Comparison of ENCODE assay signal across 17 cellular contexts in the genomic region with DNA sequence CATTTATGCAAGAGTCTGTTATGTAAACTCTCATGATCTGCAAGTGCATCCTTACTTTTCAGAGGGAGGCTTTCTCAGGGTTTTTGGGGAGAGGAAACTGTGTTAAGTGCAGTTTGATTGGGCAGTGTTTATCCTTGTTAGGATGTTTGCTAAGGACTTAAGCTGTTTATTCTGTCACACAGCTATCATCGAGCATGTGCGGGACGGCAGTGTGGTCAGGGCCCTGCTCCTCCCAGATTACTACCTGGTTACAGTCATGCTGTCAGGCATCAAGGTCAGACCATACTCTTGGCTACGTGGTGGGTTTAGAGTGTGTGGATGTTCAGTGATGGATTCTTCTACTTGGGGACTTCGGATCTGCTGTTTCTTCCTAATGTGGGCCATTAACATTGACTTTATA.
"Had no signal": no experiment of that assay in that cellular context is flagged by ENCODE, and none has a peak within 500 bp of the region (broad histone marks: within the 10 kb centered on the region; RNA-seq: fewer than 3 reads in every experiment).

No MANE protein-coding gene starts in this region.

- H3K9ac ChIP-seq: parathyroid adenoma had no signal

- DNase-seq: colonic mucosa; dermis blood vessel endothelial cell; esophagus squamous epithelium; foreskin keratinocyte; kidney; left cardiac atrium; left ventricle myocardium superior; mesenchymal stem cell; naive B cell; sigmoid colon; stimulated activated naive CD4-positive, alpha-beta T cell treated with Interleukin-2 at 50 U/mL for 16 hours; trophoblast cell had no signal

- H3K4me1 Mint-ChIP-seq: naive B cell, nephron had no signal

- H3K27me3 Mint-ChIP-seq: naive B cell had no signal

- H3K4me3 Mint-ChIP-seq: naive B cell, nephron had no signal

- H3K79me2 ChIP-seq: parathyroid adenoma had no signal

- H2AFZ ChIP-seq: parathyroid adenoma had no signal

- H3K27me3 ChIP-seq: colonic mucosa, esophagus squamous epithelium, foreskin keratinocyte, sigmoid colon had no signal

- H3K27ac ChIP-seq: colonic mucosa, esophagus squamous epithelium, foreskin keratinocyte, parathyroid adenoma, prostate gland, sigmoid colon, skin epidermis had no signal

- H3K4me1 ChIP-seq: colonic mucosa, esophagus squamous epithelium, foreskin keratinocyte, parathyroid adenoma, prostate gland, sigmoid colon had no signal

- H3K4me3 ChIP-seq: colonic mucosa, esophagus squamous epithelium, lung, prostate gland, sigmoid colon, skin epidermis had no signal

- H3K9me3 Mint-ChIP-seq: naive B cell, nephron had no signal

- H3K9me3 ChIP-seq: colonic mucosa, esophagus squamous epithelium, prostate gland, sigmoid colon had no signal

- H3K27ac Mint-ChIP-seq: nephron had no signal

- ATAC-seq: foreskin keratinocyte, left cardiac atrium, left ventricle myocardium superior had no signal
